ENCODE assay signal across 8 cellular contexts in genomic region chr13:91349992-91350911, GRCh38. TPM values are rescaled to one million over a fixed set of nuclear protein-coding genes. Genes with fewer than 3 reads are reported as not detected.
DNase-seq lines count a peak whose midpoint lies in the region; ATAC-seq and TF ChIP-seq lines count a peak whose summit lies in the region.
"Had no signal": no experiment of that assay in that cellular context is flagged by ENCODE, and none has a peak within 500 bp of the region (broad histone marks: within the 10 kb centered on the region; RNA-seq: fewer than 3 reads in every experiment).

No MANE protein-coding gene starts in this region.

- H3F3A ChIP-seq in MM.1S (ENCODE audit: insufficient read depth, low read length), result peaks cover 30% of the 10 kb centered on the region

- peak overlapping the region; percentile 45 for H3K27ac Mint-ChIP-seq in nephron progenitor cell

- peaks cover 4% of the 10 kb centered on the region for H3K27me3 Mint-ChIP-seq in nephron progenitor cell (ENCODE audit: low read depth, poor library complexity)

- peaks cover 67% of the 10 kb centered on the region for H3K4me1 Mint-ChIP-seq in nephron progenitor cell

- H3K36me3 ChIP-seq in MM.1S (replicated peaks; ENCODE audit: insufficient read depth, low read length) (peaks cover 5% of the 10 kb centered on the region; the same call in 1 of the 2 replicates), thyroid gland (peaks cover 8 to 18% of the 10 kb centered on the region in 2 donors)

- H3K79me2 ChIP-seq in MM.1S (ENCODE audit: low read length), result peaks cover 36% of the 10 kb centered on the region

- no peaks in the 10 kb centered on the region for H3K9me2 ChIP-seq in MM.1S (replicated peaks; ENCODE audit: insufficient read depth, low read length)

- intact Hi-C loops in posterior vena cava (cut with DNase I), result no loop called here
- intact Hi-C loops in thyroid gland (cut with DNase I), result no loop called here

- H2AFZ ChIP-seq in MM.1S (ENCODE audit: low read length), result no peak overlapping the region

- peak overlapping the region; percentile 88 for H3K4me3 ChIP-seq in GM12875 (ENCODE audit: low read depth, low read length)
- H3K4me3 ChIP-seq in MM.1S (ENCODE audit: low read length), result peak overlapping the region; percentile 74; the same call in 1 of the 2 replicates
- peak overlapping the region; percentile 64 to 69 for H3K4me3 ChIP-seq in cardiac fibroblast (replicated peaks in 1 of 2; ENCODE audit: low read depth in 2 of 2, low read length in 2 of 2)
- H3K4me3 ChIP-seq in thyroid gland (replicated peaks in 1 of 3), result no peak overlapping the region

- TF ChIP-seq CTCF in GM12875 (IDR thresholded peaks at IDR 0.05; ENCODE audit: borderline replicate concordance, insufficient read depth, low read depth, low read length) (no peak), MM.1S (IDR thresholded peaks at IDR 0.05; ENCODE audit: low read length) (no peak), cardiac fibroblast (IDR thresholded peaks at IDR 0.05; ENCODE audit: low read depth, low read length) (no peak), nephron progenitor cell (IDR thresholded peaks at IDR 0.05) (no peak), thyroid gland (IDR thresholded peaks at IDR 0.05) (no peak)

- no peaks in the 10 kb centered on the region for H3K9me3 Mint-ChIP-seq in nephron progenitor cell

- peaks cover 13% of the 10 kb centered on the region; the same call in 1 of the 2 replicates for H3K4me1 ChIP-seq in MM.1S (ENCODE audit: low read length)
- peaks cover 41 to 43% of the 10 kb centered on the region in 2 donors for H3K4me1 ChIP-seq in thyroid gland

- peak overlapping the region; percentile 99 for H3K4me3 Mint-ChIP-seq in nephron progenitor cell

- H3K36me3 Mint-ChIP-seq in nephron progenitor cell (ENCODE audit: low read depth), result peaks cover 62% of the 10 kb centered on the region

- no peaks in the 10 kb centered on the region for H3K27me3 ChIP-seq in MM.1S (replicated peaks; ENCODE audit: insufficient read depth, low read length)
- H3K27me3 ChIP-seq in thyroid gland, result no peaks in the 10 kb centered on the region

- H3K4me2 ChIP-seq in MM.1S (ENCODE audit: low read depth, low read length), result peak overlapping the region; percentile 69

- H3K9me3 ChIP-seq in MM.1S (replicated peaks; ENCODE audit: insufficient read depth, low read length) (no peaks in the 10 kb centered on the region), thyroid gland (no peaks in the 10 kb centered on the region)

- DNase-seq in MM.1S (no peak), cardiac fibroblast (ENCODE audit: low read depth in 2 of 2) (peak in 1 of 2 donors; percentile 5), nephron progenitor cell (no peak), posterior vena cava (ENCODE audit: low spot score) (no peak), thyroid gland (no peak)
- DNase-seq: small intestine had no signal

- ATAC-seq in GM19324 (IDR thresholded peaks at IDR 0.05; ENCODE audit: low FRiP score, unreplicated experiment), result no peak

- no peak for TF ChIP-seq POLR2A in thyroid gland (IDR thresholded peaks at IDR 0.05)

- H3K9ac ChIP-seq in MM.1S (ENCODE audit: low read length), result peak overlapping the region; percentile 69; the same call in 1 of the 2 replicates

- H3K27ac ChIP-seq in MM.1S (ENCODE audit: low read length), result no peak overlapping the region
- no peak overlapping the region for H3K27ac ChIP-seq in thyroid gland

- H4K20me1 ChIP-seq in MM.1S (ENCODE audit: insufficient read depth, low read length), result no peaks in the 10 kb centered on the region; the same call in 1 of the 2 replicates

- WGBS in thyroid gland, 2 donors, result 69 to 73% methylated on average over 5 of the region's 5 CpGs

RNA-seq across cellular contexts. Expression of gene MIR17HG, which starts 2.8 kb away (rescaled TPM):
- 1 to 10 TPM; 2.6 to 3.4 TPM for total RNA-seq in posterior vena cava
- 10 to 100 TPM in 1 of 4 donors, 1 to 10 TPM in 3; 2.2 to 12.1 (median 6.4) TPM for total RNA-seq in thyroid gland

RNA-seq across cellular contexts. Expression of gene GPC5, which starts 48.2 kb away (rescaled TPM):
- total RNA-seq in posterior vena cava (under 1 TPM; 0.37 to 0.52 TPM), thyroid gland (1 to 10 TPM in 3 of 4 donors, under 1 TPM in 1; 0.67 to 2.3 (median 1.3) TPM)

Comparison
In these comparisons a context has a peak if more than half of its experiments do, and no peak if none do; other contexts are left out.
1. H3K4me3 ChIP-seq: peak in GM12875 (single experiment), MM.1S (single experiment) and cardiac fibroblast (2 of 2); none in thyroid gland (0 of 3).